ENCODE assay signal across 1 cellular context in genomic region chr10:104328916-104329710, GRCh38.
TF ChIP-seq lines count a peak whose summit lies in the region.

No MANE protein-coding gene starts in this region.

TF ChIP-seq in endothelial cell of umbilical vein, 7 proteins besides CTCF, POLR2A, EP300 and RAD21:
- no peak for TF ChIP-seq EZH2 (IDR thresholded peaks at IDR 0.05; ENCODE audit: borderline replicate concordance, low read depth, low read length, severe bottlenecking)
- peak; percentile 16 for TF ChIP-seq MYC (IDR thresholded peaks at IDR 0.05; ENCODE audit: low read depth, low read length)
- TF ChIP-seq POLR2AphosphoS5 (IDR thresholded peaks at IDR 0.05; ENCODE audit: insufficient read depth, low read depth, low read length): peak; percentile 10
- TF ChIP-seq GATA2 (IDR thresholded peaks at IDR 0.05; ENCODE audit: insufficient read depth, insufficient read length, low read depth, low read length): no peak
- peak; percentile 93 for TF ChIP-seq FOS (IDR thresholded peaks at IDR 0.05; ENCODE audit: borderline replicate concordance, insufficient read depth, low read length)
- peak; percentile 80 for TF ChIP-seq JUN (IDR thresholded peaks at IDR 0.05; ENCODE audit: borderline replicate concordance, insufficient read depth, insufficient read length, low read depth)
